In the genomic region with DNA sequence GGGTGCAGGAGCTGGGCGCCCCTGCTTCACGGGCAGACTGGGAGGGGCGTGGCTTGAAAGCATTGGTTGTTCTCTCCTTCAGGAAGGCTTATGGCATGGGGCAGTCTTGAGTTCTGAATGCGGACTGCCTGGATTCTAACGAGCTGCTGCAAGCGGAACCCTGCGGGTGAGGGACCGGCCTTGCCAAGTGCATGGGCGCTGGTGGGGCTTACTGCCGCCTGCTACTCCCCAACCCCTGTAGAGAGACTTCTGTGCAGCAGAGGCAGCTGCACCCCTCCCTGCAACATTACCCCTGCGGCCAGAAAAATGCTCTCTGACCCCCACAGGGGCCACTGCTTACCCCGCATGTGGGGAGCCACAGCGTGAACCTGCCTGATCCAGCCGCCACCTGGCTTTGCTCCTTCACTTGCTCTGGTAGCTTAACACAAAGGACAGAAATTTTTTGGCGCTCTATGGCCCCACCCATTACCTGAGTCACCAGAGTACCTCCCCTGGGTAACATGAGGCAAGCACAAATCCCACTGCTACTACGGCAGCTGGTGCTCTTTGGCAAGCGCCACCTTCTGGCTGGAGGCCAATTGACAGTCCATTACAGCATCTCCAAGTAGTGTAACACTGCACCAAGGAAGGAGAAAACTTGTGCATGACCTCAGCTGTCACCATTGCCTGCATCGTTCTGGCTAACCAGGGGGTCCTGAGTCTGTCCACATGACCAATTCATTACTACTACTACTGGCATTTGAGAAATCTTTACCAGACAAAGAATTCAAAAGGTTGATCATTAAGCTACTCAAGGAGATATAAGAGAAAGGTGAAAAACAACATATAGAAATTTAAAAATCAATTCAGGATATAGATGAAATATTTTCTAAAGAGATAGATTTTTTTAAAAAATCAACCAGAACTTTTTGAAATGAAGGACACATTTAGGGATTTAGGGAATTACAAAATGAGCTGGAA, we compare ENCODE assay signal across 8 cellular contexts. TPM values are rescaled to one million over a fixed set of nuclear protein-coding genes. Genes with fewer than 3 reads are reported as not detected.
DNase-seq lines count a peak whose midpoint lies in the region; ATAC-seq and TF ChIP-seq lines count a peak whose summit lies in the region.

No MANE protein-coding gene starts in this region.

- peaks cover 23% of the 10 kb centered on the region for H3K9me3 ChIP-seq in A673 (ENCODE audit: low read depth, low read length, poor library complexity, severe bottlenecking)

- DNase-seq in A673 (ENCODE audit: low spot score) (peak; percentile 93), NCI-H69 (lab: John Stamatoyannopoulos, UW) (peak; percentile 99), mesendoderm (peak; percentile 99)
- peak; percentile 97 for DNase-seq in activated CD8-positive, alpha-beta T cell treated with anti-CD3 and anti-CD28 coated beads, Interleukin-2, amount 10 ng/mL, durations not matched to agents 7 days and 5 days
- DNase-seq in effector memory CD8-positive, alpha-beta T cell = peak; percentile 90 to 94 (median 92)
- DNase-seq in stimulated activated CD8-positive, alpha-beta memory T cell treated with anti-CD3 and anti-CD28 coated beads, Interleukin-12 subunit alpha, Interleukin-12 subunit beta, amount 100 ng/mL, for 24 hours (ENCODE audit: extremely low read depth) = peak; percentile 70

- H3K27ac ChIP-seq in A673 (ENCODE audit: low read depth, low read length, poor library complexity, severe bottlenecking) = peak overlapping the region; percentile 71
- peak overlapping the region; percentile 77 for H3K27ac ChIP-seq in mesendoderm (ENCODE audit: low read depth, low read length)

- no CpG with 5 or more reads among the region's 18 CpGs for WGBS in mesendoderm (ENCODE audit: extremely low coverage, insufficient coverage, low lambda C conversion rate)

- BruUV-seq in A673 (replicated peaks; lab: Mats Ljungman, UMichigan) = TSS peak; percentile 81

- H3K36me3 ChIP-seq in A673 (ENCODE audit: insufficient read depth, low read length, poor library complexity, severe bottlenecking) = peaks cover 9% of the 10 kb centered on the region
- no peaks in the 10 kb centered on the region for H3K36me3 ChIP-seq in mesendoderm (ENCODE audit: control insufficient read depth, insufficient read depth, low read length)

- CTCF ChIA-PET in A673 (lab: Charles Lee) = no interaction called here
- CTCF ChIA-PET in activated CD8-positive, alpha-beta T cell treated with anti-CD3 and anti-CD28 coated beads, Interleukin-2, amount 10 ng/mL, durations not matched to agents 7 days and 5 days (lab: Charles Lee) = interaction anchor here (0.6 to 8.6 kb wide), 56 partner anchors 9 to 473 kb away, joined by 3 to 81 read pairs (median 4); partner anchors contain the start of gene MYL12B

- ATAC-seq in GM18867 (IDR thresholded peaks at IDR 0.05; ENCODE audit: unreplicated experiment) (peak; percentile 99), HG03095 (IDR thresholded peaks at IDR 0.05; ENCODE audit: unreplicated experiment) (peak; percentile 99)
- ATAC-seq in activated CD8-positive, alpha-beta T cell treated with anti-CD3 and anti-CD28 coated beads, Interleukin-2, amount 10 ng/mL, durations not matched to agents 7 days and 5 days = peak; percentile 98
- ATAC-seq in effector memory CD8-positive, alpha-beta T cell (replicated peaks) = peak; percentile 98

- peak overlapping the region; percentile 66 for H2BK5ac ChIP-seq in mesendoderm (ENCODE audit: low read length)

- H3K79me2 ChIP-seq in mesendoderm (ENCODE audit: control insufficient read depth, insufficient read depth, low read length) = peaks cover 4% of the 10 kb centered on the region

- no peak overlapping the region for H4K5ac ChIP-seq in mesendoderm (ENCODE audit: low read length)

- H3K56ac ChIP-seq in mesendoderm (ENCODE audit: low read length) = peak overlapping the region; percentile 97

- peak overlapping the region; percentile 95 for H3K9ac ChIP-seq in mesendoderm (ENCODE audit: low read length)

- H4K8ac ChIP-seq in mesendoderm (ENCODE audit: low read depth, low read length) = peak overlapping the region; percentile 87

- H3K18ac ChIP-seq in mesendoderm (ENCODE audit: low read length) = peak overlapping the region; percentile 91

- no peaks in the 10 kb centered on the region for H3K9me3 Mint-ChIP-seq in activated CD8-positive, alpha-beta T cell treated with anti-CD3 and anti-CD28 coated beads, Interleukin-2, amount 10 ng/mL, durations not matched to agents 7 days and 5 days (ENCODE audit: insufficient read depth)
- no peaks in the 10 kb centered on the region for H3K9me3 Mint-ChIP-seq in effector memory CD8-positive, alpha-beta T cell

- POLR2A ChIA-PET in A673 (lab: Charles Lee; ENCODE audit: low non-redundant PET) = no interaction called here
- POLR2A ChIA-PET in activated CD8-positive, alpha-beta T cell treated with anti-CD3 and anti-CD28 coated beads, Interleukin-2, amount 10 ng/mL, durations not matched to agents 7 days and 5 days (lab: Charles Lee) = interaction anchor here (0.8 to 2.7 kb wide), 18 partner anchors 14 to 369 kb away, joined by 3 to 16 read pairs (median 4); partner anchors contain the start of gene MYL12B

- intact Hi-C loops in A673 (cut with micrococcal nuclease; ENCODE audit: unreplicated experiment) = loop anchor here (5.0 kb wide), 2 partner anchors 85 to 290 kb away; no protein-coding TSS in a partner anchor

- peak overlapping the region; percentile 59 for H3K23ac ChIP-seq in mesendoderm (ENCODE audit: low read length)

- H3K4me3 ChIP-seq in A673 (ENCODE audit: low read depth, low read length, poor library complexity, severe bottlenecking) = peak overlapping the region; percentile 60
- peak overlapping the region; percentile 90 for H3K4me3 ChIP-seq in mesendoderm (ENCODE audit: low read length)

- peaks cover 4% of the 10 kb centered on the region for H3K79me1 ChIP-seq in mesendoderm (ENCODE audit: low read length)

- H3K27me3 Mint-ChIP-seq in activated CD8-positive, alpha-beta T cell treated with anti-CD3 and anti-CD28 coated beads, Interleukin-2, amount 10 ng/mL, durations not matched to agents 7 days and 5 days (ENCODE audit: low read depth) = peaks cover 28% of the 10 kb centered on the region
- peaks cover 35 to 36% of the 10 kb centered on the region in 2 donors for H3K27me3 Mint-ChIP-seq in effector memory CD8-positive, alpha-beta T cell

- H3K4me1 ChIP-seq in A673 (ENCODE audit: insufficient read depth, low read length, poor library complexity, severe bottlenecking) (no peaks in the 10 kb centered on the region), mesendoderm (ENCODE audit: control insufficient read depth, low read depth, low read length) (peaks cover 4% of the 10 kb centered on the region)

- no peak overlapping the region for H2BK120ac ChIP-seq in mesendoderm (ENCODE audit: low read depth, low read length)

- H2BK15ac ChIP-seq in mesendoderm (replicated peaks; ENCODE audit: low read depth) = no peak overlapping the region

- peaks cover 7% of the 10 kb centered on the region for H3K4me1 Mint-ChIP-seq in activated CD8-positive, alpha-beta T cell treated with anti-CD3 and anti-CD28 coated beads, Interleukin-2, amount 10 ng/mL, durations not matched to agents 7 days and 5 days (ENCODE audit: low read depth)
- peaks cover 3 to 14% of the 10 kb centered on the region in 2 donors for H3K4me1 Mint-ChIP-seq in effector memory CD8-positive, alpha-beta T cell (ENCODE audit: low read depth in 2 of 2)

- H3K27ac Mint-ChIP-seq in activated CD8-positive, alpha-beta T cell treated with anti-CD3 and anti-CD28 coated beads, Interleukin-2, amount 10 ng/mL, durations not matched to agents 7 days and 5 days = peak overlapping the region; percentile 81
- H3K27ac Mint-ChIP-seq in effector memory CD8-positive, alpha-beta T cell = peak overlapping the region; percentile 87 to 91

- H2AK5ac ChIP-seq in mesendoderm (ENCODE audit: low read length) = peak overlapping the region; percentile 53

- H3K4me3 Mint-ChIP-seq in activated CD8-positive, alpha-beta T cell treated with anti-CD3 and anti-CD28 coated beads, Interleukin-2, amount 10 ng/mL, durations not matched to agents 7 days and 5 days = peak overlapping the region; percentile 89
- peak overlapping the region; percentile 93 to 98 for H3K4me3 Mint-ChIP-seq in effector memory CD8-positive, alpha-beta T cell

- H3K27me3 ChIP-seq in A673 (replicated peaks; ENCODE audit: insufficient read depth, low read depth, low read length, poor library complexity) (no peaks in the 10 kb centered on the region), mesendoderm (ENCODE audit: insufficient read depth, low read length, poor library complexity) (no peaks in the 10 kb centered on the region)

- TF ChIP-seq CTCF in A673 (conservative IDR thresholded peaks at IDR 0.05; ENCODE audit: low read depth, low read length) = peak; percentile 74

- H3K4me2 ChIP-seq in mesendoderm (ENCODE audit: low read length) = peak overlapping the region; percentile 98

- no peaks in the 10 kb centered on the region for H3K36me3 Mint-ChIP-seq in activated CD8-positive, alpha-beta T cell treated with anti-CD3 and anti-CD28 coated beads, Interleukin-2, amount 10 ng/mL, durations not matched to agents 7 days and 5 days (ENCODE audit: low read depth)
- H3K36me3 Mint-ChIP-seq in effector memory CD8-positive, alpha-beta T cell (ENCODE audit: insufficient read depth) = no peaks in the 10 kb centered on the region

- peak overlapping the region; percentile 66 for H3K4ac ChIP-seq in mesendoderm (ENCODE audit: low read depth, low read length)

RNA-seq across cellular contexts. Expression of gene MYL12B, which starts 35.4 kb away (rescaled TPM):
- total RNA-seq in A673 (2021) = 303 and 389 TPM in 2 replicates
- total RNA-seq in activated CD8-positive, alpha-beta T cell treated with anti-CD3 and anti-CD28 coated beads, Interleukin-2, amount 10 ng/mL, durations not matched to agents 7 days and 5 days = 100 to 1,000 TPM; 402 to 404 TPM
- polyA plus RNA-seq in mesendoderm (2013, experiment 1 of 2) = 268 TPM
- 263 TPM for polyA plus RNA-seq in mesendoderm (2013, experiment 2 of 2)

RNA-seq across cellular contexts. Expression of gene MYL12A, which starts 49.7 kb away (rescaled TPM):
- total RNA-seq in A673 (2021) = 298 and 357 TPM in 2 replicates
- total RNA-seq in activated CD8-positive, alpha-beta T cell treated with anti-CD3 and anti-CD28 coated beads, Interleukin-2, amount 10 ng/mL, durations not matched to agents 7 days and 5 days = 100 to 1,000 TPM; 858 to 901 TPM
- 475 TPM for polyA plus RNA-seq in mesendoderm (2013, experiment 1 of 2)
- 490 TPM for polyA plus RNA-seq in mesendoderm (2013, experiment 2 of 2)

Comparison
In these comparisons a context has a peak if more than half of its experiments do, and no peak if none do; other contexts are left out.
1. Peak in every context shown above with its lines: DNase-seq, ATAC-seq, H3K4me3 ChIP-seq and H3K27ac ChIP-seq.